In the genomic region with DNA sequence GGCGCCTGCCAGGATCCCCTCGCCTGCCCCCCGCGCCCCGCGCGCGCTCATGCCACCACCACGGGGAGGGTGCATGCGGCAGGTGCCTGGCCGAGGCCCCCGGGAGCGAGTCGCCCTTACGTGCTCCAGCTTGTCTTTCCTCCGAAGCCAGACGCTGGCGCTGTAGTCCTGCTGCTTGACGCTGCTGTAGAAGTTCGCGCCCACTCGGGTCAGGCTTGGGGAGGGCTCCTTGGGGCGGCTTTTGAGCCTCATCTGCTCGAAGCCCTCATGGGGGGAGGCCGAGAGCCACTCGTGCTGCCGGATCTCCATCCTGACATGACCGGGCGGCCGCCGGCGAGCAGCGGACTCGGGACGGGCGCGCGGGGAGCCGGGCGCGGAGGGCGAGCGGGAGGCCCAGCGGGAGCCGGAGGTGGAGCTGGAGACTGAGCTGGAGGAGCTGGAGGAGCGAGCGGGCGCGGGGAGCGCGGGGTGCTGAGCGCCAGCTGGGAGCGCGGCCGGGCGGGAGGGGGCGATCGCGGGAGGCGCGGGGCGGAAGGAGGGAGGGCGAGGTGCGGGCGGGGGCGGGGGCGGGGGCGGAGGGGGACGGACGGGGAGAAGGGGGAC, we compare ENCODE assay signal across 8 cellular contexts. TPM values are rescaled to one million over a fixed set of nuclear protein-coding genes. Genes with fewer than 3 reads are reported as not detected.
DNase-seq lines count a peak whose midpoint lies in the region; ATAC-seq and TF ChIP-seq lines count a peak whose summit lies in the region.

No MANE protein-coding gene starts in this region.

- no peaks in the 10 kb centered on the region for H3K36me3 Mint-ChIP-seq in IgD-negative memory B cell
- peaks cover 6% of the 10 kb centered on the region for H3K36me3 Mint-ChIP-seq in activated T-helper 17 cell treated with anti-CD3 and anti-CD28 coated beads, Interleukin-2, amount 50 U/mL, for 72 hours (ENCODE audit: low read depth)

- peak; percentile 81 for DNase-seq in COR-L47 (lab: John Stamatoyannopoulos, UW)
- DNase-seq in hepatocyte (ENCODE audit: low spot score), result peak; percentile 77
- DNase-seq in gastrocnemius medialis, result no peak
- DNase-seq in GM19238 (ENCODE audit: insufficient read length, low spot score), result no peak
- no peak for DNase-seq in NCI-H187 (lab: John Stamatoyannopoulos, UW)

- H3K27ac ChIP-seq in hepatocyte (no peak overlapping the region), gastrocnemius medialis (no peak overlapping the region)

- H4K20me1 ChIP-seq in hepatocyte (ENCODE audit: insufficient read depth, poor library complexity, severe bottlenecking), result no peaks in the 10 kb centered on the region

- no peaks in the 10 kb centered on the region for H3K9me3 ChIP-seq in hepatocyte (ENCODE audit: low read depth)
- H3K9me3 ChIP-seq in gastrocnemius medialis, result no peaks in the 10 kb centered on the region

- peaks cover 0 to 2% (median 0%) of the 10 kb centered on the region in 3 donors for H3K9me3 Mint-ChIP-seq in IgD-negative memory B cell
- no peaks in the 10 kb centered on the region for H3K9me3 Mint-ChIP-seq in activated T-helper 17 cell treated with anti-CD3 and anti-CD28 coated beads, Interleukin-2, amount 50 U/mL, for 72 hours

- TF ChIP-seq CTCF in hepatocyte (IDR thresholded peaks at IDR 0.05; ENCODE audit: poor library complexity), result peak; percentile 22
- no peak for TF ChIP-seq CTCF in gastrocnemius medialis (IDR thresholded peaks at IDR 0.05 in 4 of 5, conservative IDR thresholded peaks at IDR 0.05 in 1 of 5)

- WGBS in hepatocyte (ENCODE audit: low lambda C conversion rate, missing lambda C conversion rate), result under 1% methylated on average over 33 of the region's 70 CpGs

- no peak for ATAC-seq in activated T-helper 17 cell treated with anti-CD3 and anti-CD28 coated beads, Interleukin-2, amount 50 U/mL, for 72 hours (replicated peaks)
- ATAC-seq in gastrocnemius medialis (no peak), HG03196 (IDR thresholded peaks at IDR 0.05; ENCODE audit: unreplicated experiment) (no peak)

- peaks cover 31% of the 10 kb centered on the region for H3K27me3 Mint-ChIP-seq in IgD-negative memory B cell
- peaks cover 57% of the 10 kb centered on the region for H3K27me3 Mint-ChIP-seq in activated T-helper 17 cell treated with anti-CD3 and anti-CD28 coated beads, Interleukin-2, amount 50 U/mL, for 72 hours

- peak overlapping the region; percentile 68 for H2AFZ ChIP-seq in hepatocyte

- no peaks in the 10 kb centered on the region for H3K79me2 ChIP-seq in hepatocyte

- H3K4me1 ChIP-seq in hepatocyte (ENCODE audit: insufficient read depth) (peaks cover 13% of the 10 kb centered on the region), gastrocnemius medialis (peaks cover 0 to 10% of the 10 kb centered on the region in 2 donors)

- H3K27me3 ChIP-seq in hepatocyte (peaks cover 77% of the 10 kb centered on the region), gastrocnemius medialis (peaks cover 29 to 30% (median 30%) of the 10 kb centered on the region in 3 donors)

- H3K9me2 ChIP-seq in hepatocyte (replicated peaks; ENCODE audit: insufficient read depth), result no peaks in the 10 kb centered on the region

- intact Hi-C loops in gastrocnemius medialis (cut with DNase I; ENCODE audit: low total_unique reads), result no loop called here

- no peaks in the 10 kb centered on the region for H3K36me3 ChIP-seq in hepatocyte (replicated peaks; ENCODE audit: insufficient read depth, low read depth)
- H3K36me3 ChIP-seq in gastrocnemius medialis, result no peaks in the 10 kb centered on the region

- peak overlapping the region in 3 of 4 donors; percentile 71 to 88 (median 77) for H3K4me3 Mint-ChIP-seq in IgD-negative memory B cell
- H3K4me3 Mint-ChIP-seq in activated T-helper 17 cell treated with anti-CD3 and anti-CD28 coated beads, Interleukin-2, amount 50 U/mL, for 72 hours, result peak overlapping the region; percentile 26

- peak overlapping the region; percentile 58 for H3K4me3 ChIP-seq in hepatocyte
- peak overlapping the region; percentile 6 to 41 (median 33) for H3K4me3 ChIP-seq in gastrocnemius medialis

- H3K4me1 Mint-ChIP-seq in IgD-negative memory B cell, result peaks cover 8 to 17% (median 9%) of the 10 kb centered on the region in 3 donors
- H3K4me1 Mint-ChIP-seq in activated T-helper 17 cell treated with anti-CD3 and anti-CD28 coated beads, Interleukin-2, amount 50 U/mL, for 72 hours, result no peaks in the 10 kb centered on the region

- in situ Hi-C loops in gastrocnemius medialis (cut with MboI; ENCODE audit: low sequenced_read_pairs in 4 of 4), result no loop called here

- H3K27ac Mint-ChIP-seq in IgD-negative memory B cell, result no peak overlapping the region
- no peak overlapping the region for H3K27ac Mint-ChIP-seq in activated T-helper 17 cell treated with anti-CD3 and anti-CD28 coated beads, Interleukin-2, amount 50 U/mL, for 72 hours

- H3K4me2 ChIP-seq in hepatocyte, result peak overlapping the region; percentile 99

- no peak for TF ChIP-seq POLR2A in gastrocnemius medialis (IDR thresholded peaks at IDR 0.05)

RNA-seq across cellular contexts. Expression of a gene that starts 0.4 kb away (rescaled TPM):
- polyA plus RNA-seq in IgD-negative memory B cell (not detected), hepatocyte (0.19 and 0.58 TPM in 2 replicates)
- not detected for total RNA-seq in activated T-helper 17 cell treated with anti-CD3 and anti-CD28 coated beads, Interleukin-2, amount 50 U/mL, for 72 hours
- total RNA-seq in hepatocyte (0.33 and 0.60 TPM in 2 replicates), gastrocnemius medialis (under 1 TPM in 1 of 4 donors, not detected in 3; 0.04 TPM)

Comparison
In these comparisons a context has a peak if more than half of its experiments do, and no peak if none do; other contexts are left out.
1. DNase-seq: peak in COR-L47 (single experiment) and hepatocyte (single experiment); none in gastrocnemius medialis (0 of 2), GM19238 (single experiment) and NCI-H187 (0 of 2).